ENCODE assay signal across 1 cellular context in the genomic region with DNA sequence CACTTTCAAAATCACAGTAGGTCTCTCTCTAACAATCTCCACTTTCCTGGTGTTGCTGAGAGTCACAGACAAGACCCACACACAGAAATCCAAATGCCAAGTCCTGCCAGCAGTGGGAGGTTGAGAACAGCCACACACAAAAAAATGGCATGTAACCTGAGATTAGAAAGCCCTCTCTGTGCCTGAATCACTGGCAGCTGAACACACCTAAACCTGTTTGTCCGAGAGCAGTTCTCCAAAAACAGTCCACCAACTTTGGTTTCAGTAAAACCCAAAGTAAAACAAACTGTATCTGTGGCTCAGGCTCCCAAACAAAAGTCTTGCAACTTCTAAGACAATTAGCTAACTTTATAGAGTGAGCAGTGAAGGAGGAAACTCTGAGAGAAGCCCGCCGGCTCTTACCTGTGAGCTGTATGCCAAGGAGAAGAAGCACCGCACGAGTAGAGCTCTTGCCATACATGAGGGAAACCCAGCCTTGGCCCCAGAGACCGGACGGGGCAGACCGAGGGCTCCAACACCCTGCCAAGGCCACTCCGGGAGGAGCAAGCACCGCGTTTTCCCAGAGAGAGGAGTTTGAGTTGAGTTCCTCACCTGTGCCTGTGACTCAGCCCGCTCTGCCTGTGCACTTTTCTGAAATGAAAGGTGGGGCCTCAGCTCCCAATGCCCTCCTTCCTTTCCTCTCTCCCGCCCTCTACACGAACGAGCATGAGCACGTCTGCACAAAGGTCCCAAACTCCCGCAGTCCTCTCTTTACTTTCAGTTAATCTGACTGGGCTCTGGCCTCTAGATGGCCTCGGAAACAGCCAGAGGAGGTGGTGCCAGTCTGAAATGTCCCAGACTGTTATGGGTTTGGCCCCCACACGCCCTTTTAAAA.
TF ChIP-seq lines count a peak whose summit lies in the region.

A gene (minus strand): TSS at position 604 of the 874 bp plus-strand sequence. CDS start 144 bp downstream, at position 460.

TF ChIP-seq in HepG2, 621 proteins besides CTCF, POLR2A, EP300 and RAD21 (continued from another document and continues in another):
- TF ChIP-seq ZNF775 (CRISPR knock-in tag; IDR thresholded peaks at IDR 0.05; ENCODE audit: borderline replicate concordance) (no peak), FLYWCH1 (CRISPR knock-in tag; IDR thresholded peaks at IDR 0.05) (no peak), PRPF4 (IDR thresholded peaks at IDR 0.05; ENCODE audit: low read depth, low read length, poor library complexity, severe bottlenecking) (no peak), PTBP1 (IDR thresholded peaks at IDR 0.05; ENCODE audit: low read depth, low read length, poor library complexity, severe bottlenecking) (no peak), ZNF605 (CRISPR knock-in tag; IDR thresholded peaks at IDR 0.05) (0 out of 2 replicates have a peak, but pooled peaks have one; percentile 43), ZSCAN22 (CRISPR knock-in tag; IDR thresholded peaks at IDR 0.05) (no peak), CHD2 (IDR thresholded peaks at IDR 0.05; ENCODE audit: low read depth, low read length) (no peak), RFX3 (CRISPR knock-in tag; IDR thresholded peaks at IDR 0.05) (no peak), KMT2A (CRISPR knock-in tag; IDR thresholded peaks at IDR 0.05) (no peak), SP2 (CRISPR knock-in tag; IDR thresholded peaks at IDR 0.05) (no peak), ZNF780A (CRISPR knock-in tag; IDR thresholded peaks at IDR 0.05) (no peak), SOX6 (IDR thresholded peaks at IDR 0.05) (no peak), SOX6 (CRISPR knock-in tag; IDR thresholded peaks at IDR 0.05) (peak; percentile 33; the same call in 1 of the 2 replicates), HNRNPLL (IDR thresholded peaks at IDR 0.05; ENCODE audit: low read depth, low read length, poor library complexity, severe bottlenecking) (no peak), ATM (IDR thresholded peaks at IDR 0.05; ENCODE audit: borderline replicate concordance) (no peak), IRX3 (CRISPR knock-in tag; IDR thresholded peaks at IDR 0.05; ENCODE audit: borderline replicate concordance, low read depth) (no peak), NFKB2 (CRISPR knock-in tag; IDR thresholded peaks at IDR 0.05; ENCODE audit: borderline replicate concordance) (peak; percentile 50; the same call in 1 of the 2 replicates), YEATS2 (CRISPR knock-in tag; IDR thresholded peaks at IDR 0.05; ENCODE audit: borderline replicate concordance) (no peak), TCF7 (IDR thresholded peaks at IDR 0.05; ENCODE audit: low read depth) (no peak), ZFP90 (CRISPR knock-in tag; IDR thresholded peaks at IDR 0.05; ENCODE audit: borderline replicate concordance) (no peak)
- TF ChIP-seq, protein P1, sequence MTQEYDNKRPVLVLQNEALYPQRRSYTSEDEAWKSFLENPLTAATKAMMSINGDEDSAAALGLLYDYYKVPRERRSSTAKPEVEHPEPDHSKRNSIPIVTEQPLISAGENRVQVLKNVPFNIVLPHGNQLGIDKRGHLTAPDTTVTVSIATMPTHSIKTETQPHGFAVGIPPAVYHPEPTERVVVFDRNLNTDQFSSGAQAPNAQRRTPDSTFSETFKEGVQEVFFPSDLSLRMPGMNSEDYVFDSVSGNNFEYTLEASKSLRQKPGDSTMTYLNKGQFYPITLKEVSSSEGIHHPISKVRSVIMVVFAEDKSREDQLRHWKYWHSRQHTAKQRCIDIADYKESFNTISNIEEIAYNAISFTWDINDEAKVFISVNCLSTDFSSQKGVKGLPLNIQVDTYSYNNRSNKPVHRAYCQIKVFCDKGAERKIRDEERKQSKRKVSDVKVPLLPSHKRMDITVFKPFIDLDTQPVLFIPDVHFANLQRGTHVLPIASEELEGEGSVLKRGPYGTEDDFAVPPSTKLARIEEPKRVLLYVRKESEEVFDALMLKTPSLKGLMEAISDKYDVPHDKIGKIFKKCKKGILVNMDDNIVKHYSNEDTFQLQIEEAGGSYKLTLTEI (CRISPR knock-in tag; conservative IDR thresholded peaks at IDR 0.05) = no peak
- TF ChIP-seq, protein P2, sequence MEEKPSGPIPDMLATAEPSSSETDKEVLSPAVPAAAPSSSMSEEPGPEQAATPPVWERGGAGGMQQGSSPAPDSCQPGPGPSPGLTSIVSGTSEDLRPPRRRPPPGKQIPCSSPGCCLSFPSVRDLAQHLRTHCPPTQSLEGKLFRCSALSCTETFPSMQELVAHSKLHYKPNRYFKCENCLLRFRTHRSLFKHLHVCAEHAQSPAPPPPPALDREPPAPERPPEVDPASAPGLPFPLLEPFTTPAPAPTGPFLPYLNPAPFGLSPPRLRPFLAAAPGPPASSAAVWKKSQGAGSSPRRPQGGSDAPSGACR (CRISPR knock-in tag; IDR thresholded peaks at IDR 0.05) = no peak
- TF ChIP-seq, protein P3, sequence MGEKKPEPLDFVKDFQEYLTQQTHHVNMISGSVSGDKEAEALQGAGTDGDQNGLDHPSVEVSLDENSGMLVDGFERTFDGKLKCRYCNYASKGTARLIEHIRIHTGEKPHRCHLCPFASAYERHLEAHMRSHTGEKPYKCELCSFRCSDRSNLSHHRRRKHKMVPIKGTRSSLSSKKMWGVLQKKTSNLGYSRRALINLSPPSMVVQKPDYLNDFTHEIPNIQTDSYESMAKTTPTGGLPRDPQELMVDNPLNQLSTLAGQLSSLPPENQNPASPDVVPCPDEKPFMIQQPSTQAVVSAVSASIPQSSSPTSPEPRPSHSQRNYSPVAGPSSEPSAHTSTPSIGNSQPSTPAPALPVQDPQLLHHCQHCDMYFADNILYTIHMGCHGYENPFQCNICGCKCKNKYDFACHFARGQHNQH (CRISPR knock-in tag; IDR thresholded peaks at IDR 0.05) = no peak; the same call in 1 of the 2 replicates
- TF ChIP-seq, protein P4, sequence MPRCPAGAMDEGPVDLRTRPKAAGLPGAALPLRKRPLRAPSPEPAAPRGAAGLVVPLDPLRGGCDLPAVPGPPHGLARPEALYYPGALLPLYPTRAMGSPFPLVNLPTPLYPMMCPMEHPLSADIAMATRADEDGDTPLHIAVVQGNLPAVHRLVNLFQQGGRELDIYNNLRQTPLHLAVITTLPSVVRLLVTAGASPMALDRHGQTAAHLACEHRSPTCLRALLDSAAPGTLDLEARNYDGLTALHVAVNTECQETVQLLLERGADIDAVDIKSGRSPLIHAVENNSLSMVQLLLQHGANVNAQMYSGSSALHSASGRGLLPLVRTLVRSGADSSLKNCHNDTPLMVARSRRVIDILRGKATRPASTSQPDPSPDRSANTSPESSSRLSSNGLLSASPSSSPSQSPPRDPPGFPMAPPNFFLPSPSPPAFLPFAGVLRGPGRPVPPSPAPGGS (CRISPR knock-in tag; IDR thresholded peaks at IDR 0.05) = no peak
- TF ChIP-seq, protein P5, sequence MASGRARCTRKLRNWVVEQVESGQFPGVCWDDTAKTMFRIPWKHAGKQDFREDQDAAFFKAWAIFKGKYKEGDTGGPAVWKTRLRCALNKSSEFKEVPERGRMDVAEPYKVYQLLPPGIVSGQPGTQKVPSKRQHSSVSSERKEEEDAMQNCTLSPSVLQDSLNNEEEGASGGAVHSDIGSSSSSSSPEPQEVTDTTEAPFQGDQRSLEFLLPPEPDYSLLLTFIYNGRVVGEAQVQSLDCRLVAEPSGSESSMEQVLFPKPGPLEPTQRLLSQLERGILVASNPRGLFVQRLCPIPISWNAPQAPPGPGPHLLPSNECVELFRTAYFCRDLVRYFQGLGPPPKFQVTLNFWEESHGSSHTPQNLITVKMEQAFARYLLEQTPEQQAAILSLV (CRISPR knock-in tag; IDR thresholded peaks at IDR 0.05; ENCODE audit: borderline replicate concordance) = 0 out of 2 replicates have a peak, but pooled peaks have one; percentile 23
- TF ChIP-seq, protein P6, sequence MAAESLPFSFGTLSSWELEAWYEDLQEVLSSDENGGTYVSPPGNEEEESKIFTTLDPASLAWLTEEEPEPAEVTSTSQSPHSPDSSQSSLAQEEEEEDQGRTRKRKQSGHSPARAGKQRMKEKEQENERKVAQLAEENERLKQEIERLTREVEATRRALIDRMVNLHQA (CRISPR knock-in tag; IDR thresholded peaks at IDR 0.05) = no peak
- TF ChIP-seq, protein P7, sequence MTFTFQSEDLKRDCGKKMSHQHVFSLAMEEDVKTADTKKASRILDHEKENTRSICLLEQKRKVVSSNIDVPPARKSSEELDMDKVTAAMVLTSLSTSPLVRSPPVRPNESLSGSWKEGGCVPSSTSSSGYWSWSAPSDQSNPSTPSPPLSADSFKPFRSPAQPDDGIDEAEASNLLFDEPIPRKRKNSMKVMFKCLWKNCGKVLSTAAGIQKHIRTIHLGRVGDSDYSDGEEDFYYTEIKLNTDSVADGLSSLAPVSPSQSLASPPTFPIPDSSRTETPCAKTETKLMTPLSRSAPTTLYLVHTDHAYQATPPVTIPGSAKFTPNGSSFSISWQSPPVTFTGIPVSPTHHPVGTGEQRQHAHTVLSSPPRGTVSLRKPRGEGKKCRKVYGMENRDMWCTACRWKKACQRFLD (CRISPR knock-in tag; IDR thresholded peaks at IDR 0.05; ENCODE audit: borderline replicate concordance) = no peak
- TF ChIP-seq, protein P8, sequence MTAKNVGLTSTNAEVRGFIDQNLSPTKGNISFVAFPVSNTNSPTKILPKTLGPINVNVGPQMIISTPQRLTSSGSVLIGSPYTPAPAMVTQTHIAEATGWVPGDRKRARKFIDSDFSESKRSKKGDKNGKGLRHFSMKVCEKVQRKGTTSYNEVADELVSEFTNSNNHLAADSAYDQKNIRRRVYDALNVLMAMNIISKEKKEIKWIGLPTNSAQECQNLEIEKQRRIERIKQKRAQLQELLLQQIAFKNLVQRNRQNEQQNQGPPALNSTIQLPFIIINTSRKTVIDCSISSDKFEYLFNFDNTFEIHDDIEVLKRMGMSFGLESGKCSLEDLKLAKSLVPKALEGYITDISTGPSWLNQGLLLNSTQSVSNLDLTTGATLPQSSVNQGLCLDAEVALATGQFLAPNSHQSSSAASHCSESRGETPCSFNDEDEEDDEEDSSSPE (CRISPR knock-in tag; IDR thresholded peaks at IDR 0.05) = peak; percentile 79
- TF ChIP-seq, protein P9, sequence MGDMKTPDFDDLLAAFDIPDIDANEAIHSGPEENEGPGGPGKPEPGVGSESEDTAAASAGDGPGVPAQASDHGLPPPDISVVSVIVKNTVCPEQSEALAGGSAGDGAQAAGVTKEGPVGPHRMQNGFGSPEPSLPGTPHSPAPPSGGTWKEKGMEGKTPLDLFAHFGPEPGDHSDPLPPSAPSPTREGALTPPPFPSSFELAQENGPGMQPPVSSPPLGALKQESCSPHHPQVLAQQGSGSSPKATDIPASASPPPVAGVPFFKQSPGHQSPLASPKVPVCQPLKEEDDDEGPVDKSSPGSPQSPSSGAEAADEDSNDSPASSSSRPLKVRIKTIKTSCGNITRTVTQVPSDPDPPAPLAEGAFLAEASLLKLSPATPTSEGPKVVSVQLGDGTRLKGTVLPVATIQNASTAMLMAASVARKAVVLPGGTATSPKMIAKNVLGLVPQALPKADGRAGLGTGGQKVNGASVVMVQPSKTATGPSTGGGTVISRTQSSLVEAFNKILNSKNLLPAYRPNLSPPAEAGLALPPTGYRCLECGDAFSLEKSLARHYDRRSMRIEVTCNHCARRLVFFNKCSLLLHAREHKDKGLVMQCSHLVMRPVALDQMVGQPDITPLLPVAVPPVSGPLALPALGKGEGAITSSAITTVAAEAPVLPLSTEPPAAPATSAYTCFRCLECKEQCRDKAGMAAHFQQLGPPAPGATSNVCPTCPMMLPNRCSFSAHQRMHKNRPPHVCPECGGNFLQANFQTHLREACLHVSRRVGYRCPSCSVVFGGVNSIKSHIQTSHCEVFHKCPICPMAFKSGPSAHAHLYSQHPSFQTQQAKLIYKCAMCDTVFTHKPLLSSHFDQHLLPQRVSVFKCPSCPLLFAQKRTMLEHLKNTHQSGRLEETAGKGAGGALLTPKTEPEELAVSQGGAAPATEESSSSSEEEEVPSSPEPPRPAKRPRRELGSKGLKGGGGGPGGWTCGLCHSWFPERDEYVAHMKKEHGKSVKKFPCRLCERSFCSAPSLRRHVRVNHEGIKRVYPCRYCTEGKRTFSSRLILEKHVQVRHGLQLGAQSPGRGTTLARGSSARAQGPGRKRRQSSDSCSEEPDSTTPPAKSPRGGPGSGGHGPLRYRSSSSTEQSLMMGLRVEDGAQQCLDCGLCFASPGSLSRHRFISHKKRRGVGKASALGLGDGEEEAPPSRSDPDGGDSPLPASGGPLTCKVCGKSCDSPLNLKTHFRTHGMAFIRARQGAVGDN (CRISPR knock-in tag; IDR thresholded peaks at IDR 0.05) = peak; percentile 86
- TF ChIP-seq, protein P10, sequence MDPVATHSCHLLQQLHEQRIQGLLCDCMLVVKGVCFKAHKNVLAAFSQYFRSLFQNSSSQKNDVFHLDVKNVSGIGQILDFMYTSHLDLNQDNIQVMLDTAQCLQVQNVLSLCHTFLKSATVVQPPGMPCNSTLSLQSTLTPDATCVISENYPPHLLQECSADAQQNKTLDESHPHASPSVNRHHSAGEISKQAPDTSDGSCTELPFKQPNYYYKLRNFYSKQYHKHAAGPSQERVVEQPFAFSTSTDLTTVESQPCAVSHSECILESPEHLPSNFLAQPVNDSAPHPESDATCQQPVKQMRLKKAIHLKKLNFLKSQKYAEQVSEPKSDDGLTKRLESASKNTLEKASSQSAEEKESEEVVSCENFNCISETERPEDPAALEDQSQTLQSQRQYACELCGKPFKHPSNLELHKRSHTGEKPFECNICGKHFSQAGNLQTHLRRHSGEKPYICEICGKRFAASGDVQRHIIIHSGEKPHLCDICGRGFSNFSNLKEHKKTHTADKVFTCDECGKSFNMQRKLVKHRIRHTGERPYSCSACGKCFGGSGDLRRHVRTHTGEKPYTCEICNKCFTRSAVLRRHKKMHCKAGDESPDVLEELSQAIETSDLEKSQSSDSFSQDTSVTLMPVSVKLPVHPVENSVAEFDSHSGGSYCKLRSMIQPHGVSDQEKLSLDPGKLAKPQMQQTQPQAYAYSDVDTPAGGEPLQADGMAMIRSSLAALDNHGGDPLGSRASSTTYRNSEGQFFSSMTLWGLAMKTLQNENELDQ (CRISPR knock-in tag; IDR thresholded peaks at IDR 0.05; ENCODE audit: borderline replicate concordance) = no peak
- TF ChIP-seq, protein P11, sequence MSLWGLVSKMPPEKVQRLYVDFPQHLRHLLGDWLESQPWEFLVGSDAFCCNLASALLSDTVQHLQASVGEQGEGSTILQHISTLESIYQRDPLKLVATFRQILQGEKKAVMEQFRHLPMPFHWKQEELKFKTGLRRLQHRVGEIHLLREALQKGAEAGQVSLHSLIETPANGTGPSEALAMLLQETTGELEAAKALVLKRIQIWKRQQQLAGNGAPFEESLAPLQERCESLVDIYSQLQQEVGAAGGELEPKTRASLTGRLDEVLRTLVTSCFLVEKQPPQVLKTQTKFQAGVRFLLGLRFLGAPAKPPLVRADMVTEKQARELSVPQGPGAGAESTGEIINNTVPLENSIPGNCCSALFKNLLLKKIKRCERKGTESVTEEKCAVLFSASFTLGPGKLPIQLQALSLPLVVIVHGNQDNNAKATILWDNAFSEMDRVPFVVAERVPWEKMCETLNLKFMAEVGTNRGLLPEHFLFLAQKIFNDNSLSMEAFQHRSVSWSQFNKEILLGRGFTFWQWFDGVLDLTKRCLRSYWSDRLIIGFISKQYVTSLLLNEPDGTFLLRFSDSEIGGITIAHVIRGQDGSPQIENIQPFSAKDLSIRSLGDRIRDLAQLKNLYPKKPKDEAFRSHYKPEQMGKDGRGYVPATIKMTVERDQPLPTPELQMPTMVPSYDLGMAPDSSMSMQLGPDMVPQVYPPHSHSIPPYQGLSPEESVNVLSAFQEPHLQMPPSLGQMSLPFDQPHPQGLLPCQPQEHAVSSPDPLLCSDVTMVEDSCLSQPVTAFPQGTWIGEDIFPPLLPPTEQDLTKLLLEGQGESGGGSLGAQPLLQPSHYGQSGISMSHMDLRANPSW (CRISPR knock-in tag; IDR thresholded peaks at IDR 0.05; ENCODE audit: borderline replicate concordance) = no peak
- TF ChIP-seq, protein P12, sequence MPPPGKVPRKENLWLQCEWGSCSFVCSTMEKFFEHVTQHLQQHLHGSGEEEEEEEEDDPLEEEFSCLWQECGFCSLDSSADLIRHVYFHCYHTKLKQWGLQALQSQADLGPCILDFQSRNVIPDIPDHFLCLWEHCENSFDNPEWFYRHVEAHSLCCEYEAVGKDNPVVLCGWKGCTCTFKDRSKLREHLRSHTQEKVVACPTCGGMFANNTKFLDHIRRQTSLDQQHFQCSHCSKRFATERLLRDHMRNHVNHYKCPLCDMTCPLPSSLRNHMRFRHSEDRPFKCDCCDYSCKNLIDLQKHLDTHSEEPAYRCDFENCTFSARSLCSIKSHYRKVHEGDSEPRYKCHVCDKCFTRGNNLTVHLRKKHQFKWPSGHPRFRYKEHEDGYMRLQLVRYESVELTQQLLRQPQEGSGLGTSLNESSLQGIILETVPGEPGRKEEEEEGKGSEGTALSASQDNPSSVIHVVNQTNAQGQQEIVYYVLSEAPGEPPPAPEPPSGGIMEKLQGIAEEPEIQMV (CRISPR knock-in tag; IDR thresholded peaks at IDR 0.05; ENCODE audit: low read depth) = no peak
